11 cellular contexts compared by ENCODE assay signal in the genomic region with DNA sequence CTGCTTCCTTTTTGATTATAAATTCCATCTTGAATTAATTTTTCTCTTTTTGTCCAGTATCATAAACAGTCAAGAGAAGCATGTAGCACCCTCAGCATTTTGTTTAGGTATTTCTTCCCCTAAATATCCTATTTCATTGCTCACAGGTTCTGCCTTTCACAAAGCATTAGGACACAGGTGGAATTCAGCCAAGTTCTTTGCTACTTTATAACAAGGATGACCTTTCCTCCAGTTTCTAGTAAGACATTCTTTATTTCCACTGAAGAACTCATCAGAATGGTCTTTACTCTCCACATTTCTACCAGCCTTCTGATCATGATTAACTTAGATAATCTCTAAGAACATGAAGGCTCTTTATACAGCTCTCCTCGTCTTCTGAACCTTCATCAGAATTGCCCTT. TPM values are rescaled to one million over a fixed set of nuclear protein-coding genes. Genes with fewer than 3 reads are reported as not detected.
DNase-seq lines count a peak whose midpoint lies in the region; ATAC-seq and TF ChIP-seq lines count a peak whose summit lies in the region.
"Had no signal": no experiment of that assay in that cellular context is flagged by ENCODE, and none has a peak within 500 bp of the region (broad histone marks: within the 10 kb centered on the region; RNA-seq: fewer than 3 reads in every experiment).

No MANE protein-coding gene starts in this region.

- peak; percentile 54 for DNase-seq in M059J (ENCODE audit: low read depth)
- no peak for DNase-seq in chondrocyte (ENCODE audit: low spot score)
- no peak for DNase-seq in thoracic aorta (ENCODE audit: low spot score)
- DNase-seq in SKM-1 treated with dmso at 0.1 percent for 144 hours (lab: John Stamatoyannopoulos, UW; ENCODE audit: unreplicated experiment) = no peak
- DNase-seq in DMS53 (lab: John Stamatoyannopoulos, UW) = no peak
- DNase-seq: naive B cell, NCI-H524 had no signal

- no peak for TF ChIP-seq CTCF in chondrocyte (IDR thresholded peaks at IDR 0.05)
- TF ChIP-seq CTCF in thoracic aorta (IDR thresholded peaks at IDR 0.05) = no peak

- H3K27ac ChIP-seq in layer of hippocampus (ENCODE audit: low read depth, low read length) (peak overlapping the region; percentile 47), thoracic aorta (peak overlapping the region; percentile 49 to 50)

- H3K9me3 Mint-ChIP-seq in chondrocyte (ENCODE audit: low read depth) = no peaks in the 10 kb centered on the region
- H3K9me3 Mint-ChIP-seq: activated T-helper 1 cell treated with anti-CD3 and anti-CD28 coated beads, Interleukin-12 subunit alpha, Interleukin-12 subunit beta, Interleukin-2, Interleukin-4 antibody, amounts not matched to agents 30 ng/mL and 10 ng/mL and 1 ng/mL, durations not matched to agents 14 hours and 24 hours and 36 hours; naive B cell had no signal

- H3K4me3 ChIP-seq in thoracic aorta = no peak overlapping the region

- no peaks in the 10 kb centered on the region for H3K27me3 Mint-ChIP-seq in chondrocyte (ENCODE audit: low read depth)
- H3K27me3 Mint-ChIP-seq: naive B cell had no signal

- H3K36me3 Mint-ChIP-seq in chondrocyte (ENCODE audit: low read depth) = no peaks in the 10 kb centered on the region
- H3K36me3 Mint-ChIP-seq: naive B cell had no signal

- H3K9me3 ChIP-seq in thoracic aorta = no peaks in the 10 kb centered on the region

- H3K4me3 Mint-ChIP-seq in chondrocyte (ENCODE audit: unreplicated experiment) = no peak overlapping the region
- H3K4me3 Mint-ChIP-seq: activated T-helper 1 cell treated with anti-CD3 and anti-CD28 coated beads, Interleukin-12 subunit alpha, Interleukin-12 subunit beta, Interleukin-2, Interleukin-4 antibody, amounts not matched to agents 30 ng/mL and 10 ng/mL and 1 ng/mL, durations not matched to agents 14 hours and 24 hours and 36 hours; naive B cell had no signal

- H3K27ac Mint-ChIP-seq in chondrocyte (ENCODE audit: unreplicated experiment) = peak overlapping the region; percentile 62
- H3K27ac Mint-ChIP-seq: activated T-helper 1 cell treated with anti-CD3 and anti-CD28 coated beads, Interleukin-12 subunit alpha, Interleukin-12 subunit beta, Interleukin-2, Interleukin-4 antibody, amounts not matched to agents 30 ng/mL and 10 ng/mL and 1 ng/mL, durations not matched to agents 14 hours and 24 hours and 36 hours had no signal

- peaks cover 16% of the 10 kb centered on the region for H3K4me1 Mint-ChIP-seq in chondrocyte (ENCODE audit: low read depth)
- H3K4me1 Mint-ChIP-seq: naive B cell had no signal

- H3K27me3 ChIP-seq in layer of hippocampus (ENCODE audit: control insufficient read depth, insufficient read depth, low read length) (no peaks in the 10 kb centered on the region), thoracic aorta (replicated peaks; ENCODE audit: insufficient read depth) (no peaks in the 10 kb centered on the region)

- H3K4me1 ChIP-seq in thoracic aorta (ENCODE audit: control insufficient read depth in 1 of 2, low read depth in 2 of 2) = peaks cover 12 to 15% of the 10 kb centered on the region in 2 donors

- ATAC-seq in thoracic aorta (ENCODE audit: insufficient number of reproducible peaks, low FRiP score, low read depth) (no peak), HG03521 (IDR thresholded peaks at IDR 0.05; ENCODE audit: unreplicated experiment) (no peak), HG02885 (IDR thresholded peaks at IDR 0.05; ENCODE audit: poor library complexity, unreplicated experiment) (no peak)

- no peaks in the 10 kb centered on the region for H3K36me3 ChIP-seq in thoracic aorta

RNA-seq across cellular contexts. Expression of a gene that starts 7.4 kb away (rescaled TPM):
- total RNA-seq in M059J (2014; rRNA removed; shearing (Covaris generic)) = not detected in 2 replicates
- 1.1 to 1.3 TPM (median 1.1 TPM) in 3 replicates for total RNA-seq in chondrocyte
- not detected for total RNA-seq in thoracic aorta
